1 cellular context compared by ENCODE assay signal in genomic region chr3:141326123-141326522, GRCh38.
A peak's percentile ranks its signal among the peaks of the same experiment; 100 is the strongest.
TF ChIP-seq lines count a peak whose summit lies in the region.

No MANE protein-coding gene starts in this region.

TF ChIP-seq in HepG2, 621 proteins besides CTCF, POLR2A, EP300 and RAD21 (continued from another document and continues in another):
- no peak for TF ChIP-seq ZBED4 (CRISPR knock-in tag; IDR thresholded peaks at IDR 0.05; ENCODE audit: borderline replicate concordance)
- no peak for TF ChIP-seq NFYB (CRISPR knock-in tag; IDR thresholded peaks at IDR 0.05)
- no peak for TF ChIP-seq ATRX (CRISPR knock-in tag; IDR thresholded peaks at IDR 0.05; ENCODE audit: borderline replicate concordance)
- TF ChIP-seq ZNF567 (CRISPR knock-in tag; IDR thresholded peaks at IDR 0.05; ENCODE audit: borderline replicate concordance), result no peak
- no peak for TF ChIP-seq ZNF407 (CRISPR knock-in tag; IDR thresholded peaks at IDR 0.05; ENCODE audit: not compliant biosample characterization)
- TF ChIP-seq FOXA3 (CRISPR knock-in tag; IDR thresholded peaks at IDR 0.05), result peak; percentile 52
- TF ChIP-seq SKI (IDR thresholded peaks at IDR 0.05; ENCODE audit: partially characterized antibody), result no peak
- TF ChIP-seq, protein P1, sequence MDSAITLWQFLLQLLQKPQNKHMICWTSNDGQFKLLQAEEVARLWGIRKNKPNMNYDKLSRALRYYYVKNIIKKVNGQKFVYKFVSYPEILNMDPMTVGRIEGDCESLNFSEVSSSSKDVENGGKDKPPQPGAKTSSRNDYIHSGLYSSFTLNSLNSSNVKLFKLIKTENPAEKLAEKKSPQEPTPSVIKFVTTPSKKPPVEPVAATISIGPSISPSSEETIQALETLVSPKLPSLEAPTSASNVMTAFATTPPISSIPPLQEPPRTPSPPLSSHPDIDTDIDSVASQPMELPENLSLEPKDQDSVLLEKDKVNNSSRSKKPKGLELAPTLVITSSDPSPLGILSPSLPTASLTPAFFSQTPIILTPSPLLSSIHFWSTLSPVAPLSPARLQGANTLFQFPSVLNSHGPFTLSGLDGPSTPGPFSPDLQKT (CRISPR knock-in tag; IDR thresholded peaks at IDR 0.05; ENCODE audit: borderline replicate concordance), result no peak
- TF ChIP-seq ATF3 (CRISPR knock-in tag; IDR thresholded peaks at IDR 0.05), result no peak
- no peak for TF ChIP-seq GTF3A (CRISPR knock-in tag; conservative IDR thresholded peaks at IDR 0.05)
- no peak for TF ChIP-seq MBD4 (IDR thresholded peaks at IDR 0.05; ENCODE audit: borderline replicate concordance, low read length)
- no peak for TF ChIP-seq MIXL1 (CRISPR knock-in tag; IDR thresholded peaks at IDR 0.05)
- TF ChIP-seq DMTF1 (CRISPR knock-in tag; IDR thresholded peaks at IDR 0.05), result no peak
- no peak for TF ChIP-seq ZBTB25 (CRISPR knock-in tag; IDR thresholded peaks at IDR 0.05)
- peak; percentile 70 for TF ChIP-seq PAXIP1 (CRISPR knock-in tag; conservative IDR thresholded peaks at IDR 0.05)
- no peak for TF ChIP-seq ZNF841 (CRISPR knock-in tag; IDR thresholded peaks at IDR 0.05; ENCODE audit: borderline replicate concordance)
- TF ChIP-seq GLI4 (CRISPR knock-in tag; IDR thresholded peaks at IDR 0.05; ENCODE audit: borderline replicate concordance), result no peak
- TF ChIP-seq, protein P2, sequence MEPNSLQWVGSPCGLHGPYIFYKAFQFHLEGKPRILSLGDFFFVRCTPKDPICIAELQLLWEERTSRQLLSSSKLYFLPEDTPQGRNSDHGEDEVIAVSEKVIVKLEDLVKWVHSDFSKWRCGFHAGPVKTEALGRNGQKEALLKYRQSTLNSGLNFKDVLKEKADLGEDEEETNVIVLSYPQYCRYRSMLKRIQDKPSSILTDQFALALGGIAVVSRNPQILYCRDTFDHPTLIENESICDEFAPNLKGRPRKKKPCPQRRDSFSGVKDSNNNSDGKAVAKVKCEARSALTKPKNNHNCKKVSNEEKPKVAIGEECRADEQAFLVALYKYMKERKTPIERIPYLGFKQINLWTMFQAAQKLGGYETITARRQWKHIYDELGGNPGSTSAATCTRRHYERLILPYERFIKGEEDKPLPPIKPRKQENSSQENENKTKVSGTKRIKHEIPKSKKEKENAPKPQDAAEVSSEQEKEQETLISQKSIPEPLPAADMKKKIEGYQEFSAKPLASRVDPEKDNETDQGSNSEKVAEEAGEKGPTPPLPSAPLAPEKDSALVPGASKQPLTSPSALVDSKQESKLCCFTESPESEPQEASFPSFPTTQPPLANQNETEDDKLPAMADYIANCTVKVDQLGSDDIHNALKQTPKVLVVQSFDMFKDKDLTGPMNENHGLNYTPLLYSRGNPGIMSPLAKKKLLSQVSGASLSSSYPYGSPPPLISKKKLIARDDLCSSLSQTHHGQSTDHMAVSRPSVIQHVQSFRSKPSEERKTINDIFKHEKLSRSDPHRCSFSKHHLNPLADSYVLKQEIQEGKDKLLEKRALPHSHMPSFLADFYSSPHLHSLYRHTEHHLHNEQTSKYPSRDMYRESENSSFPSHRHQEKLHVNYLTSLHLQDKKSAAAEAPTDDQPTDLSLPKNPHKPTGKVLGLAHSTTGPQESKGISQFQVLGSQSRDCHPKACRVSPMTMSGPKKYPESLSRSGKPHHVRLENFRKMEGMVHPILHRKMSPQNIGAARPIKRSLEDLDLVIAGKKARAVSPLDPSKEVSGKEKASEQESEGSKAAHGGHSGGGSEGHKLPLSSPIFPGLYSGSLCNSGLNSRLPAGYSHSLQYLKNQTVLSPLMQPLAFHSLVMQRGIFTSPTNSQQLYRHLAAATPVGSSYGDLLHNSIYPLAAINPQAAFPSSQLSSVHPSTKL (CRISPR knock-in tag; IDR thresholded peaks at IDR 0.05), result peak; percentile 52
- peak; percentile 19; the same call in 1 of the 2 replicates for TF ChIP-seq SOX5 (CRISPR knock-in tag; IDR thresholded peaks at IDR 0.05; ENCODE audit: borderline replicate concordance)
- TF ChIP-seq BRD4 (CRISPR knock-in tag; IDR thresholded peaks at IDR 0.05), result no peak
- no peak for TF ChIP-seq HOXA5 (CRISPR knock-in tag; IDR thresholded peaks at IDR 0.05)
- TF ChIP-seq BATF2 (CRISPR knock-in tag; IDR thresholded peaks at IDR 0.05), result no peak
- no peak for TF ChIP-seq PCBP1 (IDR thresholded peaks at IDR 0.05; ENCODE audit: borderline replicate concordance, low read depth, low read length)
- no peak for TF ChIP-seq SALL2 (CRISPR knock-in tag; IDR thresholded peaks at IDR 0.05)
- no peak for TF ChIP-seq ZNF44 (CRISPR knock-in tag; IDR thresholded peaks at IDR 0.05)
